In genomic region chr11:77833302-77833701, GRCh38 we compare ENCODE assay signal across 18 cellular contexts. TPM values are rescaled to one million over a fixed set of nuclear protein-coding genes. Genes with fewer than 3 reads are reported as not detected.
A peak's percentile ranks its signal among the peaks of the same experiment; 100 is the strongest.
DNase-seq lines count a peak whose midpoint lies in the region; ATAC-seq and TF ChIP-seq lines count a peak whose summit lies in the region.
"Had no signal": no experiment of that assay in that cellular context is flagged by ENCODE, and none has a peak within 500 bp of the region (broad histone marks: within the 10 kb centered on the region; RNA-seq: fewer than 3 reads in every experiment).

No MANE protein-coding gene starts in this region.

- no peaks in the 10 kb centered on the region for H3K27me3 Mint-ChIP-seq in activated CD8-positive, alpha-beta T cell treated with anti-CD3 and anti-CD28 coated beads, Interleukin-2, amount 10 ng/mL, durations not matched to agents 7 days and 5 days (ENCODE audit: low read depth)
- H3K27me3 Mint-ChIP-seq in endodermal cell (ENCODE audit: insufficient read depth): no peaks in the 10 kb centered on the region
- no peaks in the 10 kb centered on the region for H3K27me3 Mint-ChIP-seq in activated T-cell treated with anti-CD3 and anti-CD28 coated beads, Interleukin-2, amount 50 U/mL, for 4 hours (ENCODE audit: low read depth)
- H3K27me3 Mint-ChIP-seq: CD4-positive, alpha-beta memory T cell had no signal

- H2AFZ ChIP-seq in Karpas-422 (ENCODE audit: low read length): no peak overlapping the region
- H2AFZ ChIP-seq: GM23338 had no signal

- H3K9me3 ChIP-seq in Karpas-422 (ENCODE audit: low read length) (no peaks in the 10 kb centered on the region), endodermal cell (ENCODE audit: control insufficient read depth, low read length) (peaks cover 29% of the 10 kb centered on the region)

- peak; percentile 42 for ATAC-seq in activated CD8-positive, alpha-beta T cell treated with anti-CD3 and anti-CD28 coated beads, Interleukin-2, amount 10 ng/mL, durations not matched to agents 7 days and 5 days
- no peak for ATAC-seq in activated T-cell treated with anti-CD3 and anti-CD28 coated beads, Interleukin-2, amount 50 U/mL, for 4 hours
- ATAC-seq in GM19023 (IDR thresholded peaks at IDR 0.05; ENCODE audit: unreplicated experiment): no peak
- ATAC-seq: GM23338, HCT116 had no signal

- no peaks in the 10 kb centered on the region for H3K9me3 Mint-ChIP-seq in activated CD8-positive, alpha-beta T cell treated with anti-CD3 and anti-CD28 coated beads, Interleukin-2, amount 10 ng/mL, durations not matched to agents 7 days and 5 days (ENCODE audit: insufficient read depth)
- H3K9me3 Mint-ChIP-seq in endodermal cell: peaks cover 53% of the 10 kb centered on the region
- H3K9me3 Mint-ChIP-seq in activated T-cell treated with anti-CD3 and anti-CD28 coated beads, Interleukin-2, amount 50 U/mL, for 4 hours: no peaks in the 10 kb centered on the region
- H3K9me3 Mint-ChIP-seq: CD4-positive, alpha-beta memory T cell; HFFc6 had no signal

- no peak overlapping the region for H3K9ac ChIP-seq in Karpas-422 (ENCODE audit: low read length)
- no peak overlapping the region for H3K9ac ChIP-seq in endodermal cell (ENCODE audit: extremely low read depth, low read length, poor library complexity, severe bottlenecking)

- H3K36me3 ChIP-seq in Karpas-422 (ENCODE audit: insufficient read depth, low read length): no peaks in the 10 kb centered on the region
- no peaks in the 10 kb centered on the region for H3K36me3 ChIP-seq in endodermal cell (ENCODE audit: control insufficient read depth, insufficient read depth, low read length)

- H3K27ac ChIP-seq in Karpas-422 (ENCODE audit: low read length): no peak overlapping the region
- H3K27ac ChIP-seq in endodermal cell (ENCODE audit: low read depth, low read length): no peak overlapping the region
- H3K27ac ChIP-seq: C4-2B, HL-60 had no signal

- H3K27me3 ChIP-seq in Karpas-422 (ENCODE audit: low read length) (no peaks in the 10 kb centered on the region), endodermal cell (ENCODE audit: control insufficient read depth, insufficient read depth, low read length, poor library complexity, severe bottlenecking) (no peaks in the 10 kb centered on the region)

- H3K4me3 Mint-ChIP-seq in activated CD8-positive, alpha-beta T cell treated with anti-CD3 and anti-CD28 coated beads, Interleukin-2, amount 10 ng/mL, durations not matched to agents 7 days and 5 days: no peak overlapping the region
- no peak overlapping the region for H3K4me3 Mint-ChIP-seq in endodermal cell
- no peak overlapping the region for H3K4me3 Mint-ChIP-seq in activated T-cell treated with anti-CD3 and anti-CD28 coated beads, Interleukin-2, amount 50 U/mL, for 4 hours
- H3K4me3 Mint-ChIP-seq: GM23338, HFFc6 had no signal

- H3K4me3 ChIP-seq in Karpas-422 (ENCODE audit: low read length): no peak overlapping the region
- H3K4me3 ChIP-seq in endodermal cell (ENCODE audit: low read length): peak overlapping the region; percentile 67
- H3K4me3 ChIP-seq: GM23338 had no signal

- no peak for TF ChIP-seq CTCF in endodermal cell (conservative IDR thresholded peaks at IDR 0.05)

- no peaks in the 10 kb centered on the region for H4K20me1 ChIP-seq in Karpas-422 (ENCODE audit: insufficient read depth, low read depth, low read length)

- no peak overlapping the region for H3K27ac Mint-ChIP-seq in activated CD8-positive, alpha-beta T cell treated with anti-CD3 and anti-CD28 coated beads, Interleukin-2, amount 10 ng/mL, durations not matched to agents 7 days and 5 days
- H3K27ac Mint-ChIP-seq in endodermal cell: no peak overlapping the region
- H3K27ac Mint-ChIP-seq: GM23338, HFFc6 had no signal

- no peak overlapping the region for H3K4me2 ChIP-seq in Karpas-422 (ENCODE audit: low read depth, low read length, poor library complexity, severe bottlenecking)
- H3K4me2 ChIP-seq: GM23338 had no signal

- H3K4me1 Mint-ChIP-seq in activated CD8-positive, alpha-beta T cell treated with anti-CD3 and anti-CD28 coated beads, Interleukin-2, amount 10 ng/mL, durations not matched to agents 7 days and 5 days (ENCODE audit: low read depth): peaks cover 8% of the 10 kb centered on the region
- peaks cover 2% of the 10 kb centered on the region for H3K4me1 Mint-ChIP-seq in endodermal cell
- peaks cover 3% of the 10 kb centered on the region for H3K4me1 Mint-ChIP-seq in activated T-cell treated with anti-CD3 and anti-CD28 coated beads, Interleukin-2, amount 50 U/mL, for 4 hours (ENCODE audit: low read depth)
- H3K4me1 Mint-ChIP-seq: GM23338 had no signal

- DNase-seq in Karpas-422 (peak; percentile 38), endodermal cell (no peak), NCI-H1092 (lab: John Stamatoyannopoulos, UW) (no peak)
- no peak for DNase-seq in activated CD8-positive, alpha-beta T cell treated with anti-CD3 and anti-CD28 coated beads, Interleukin-2, amount 10 ng/mL, durations not matched to agents 7 days and 5 days
- DNase-seq in activated T-cell treated with anti-CD3 and anti-CD28 coated beads, Interleukin-2, amount 50 U/mL, for 4 hours: no peak
- DNase-seq: ACHN; AML-193; Calu3; CD4-positive, alpha-beta memory T cell; DMS79 treated with DMSO at 0.1 percent for 48 hours; GF-D8; H7 had no signal

- POLR2A ChIA-PET in activated CD8-positive, alpha-beta T cell treated with anti-CD3 and anti-CD28 coated beads, Interleukin-2, amount 10 ng/mL, durations not matched to agents 7 days and 5 days (lab: Charles Lee): no interaction called here

- peaks cover 2% of the 10 kb centered on the region for H3K36me3 Mint-ChIP-seq in activated CD8-positive, alpha-beta T cell treated with anti-CD3 and anti-CD28 coated beads, Interleukin-2, amount 10 ng/mL, durations not matched to agents 7 days and 5 days (ENCODE audit: low read depth)
- H3K36me3 Mint-ChIP-seq in endodermal cell (ENCODE audit: low read depth): peaks cover 13% of the 10 kb centered on the region
- H3K36me3 Mint-ChIP-seq in activated T-cell treated with anti-CD3 and anti-CD28 coated beads, Interleukin-2, amount 50 U/mL, for 4 hours (ENCODE audit: insufficient read depth): no peaks in the 10 kb centered on the region

- 91 to 92% methylated on average over 4 of the region's 4 CpGs for WGBS in endodermal cell (ENCODE audit: insufficient coverage in 1 of 2, insufficient read length in 1 of 2), 2 experiments

- H3K79me2 ChIP-seq in Karpas-422 (ENCODE audit: low read length): no peaks in the 10 kb centered on the region

- H3K9me2 ChIP-seq in Karpas-422 (replicated peaks; ENCODE audit: insufficient read depth, low read length): no peaks in the 10 kb centered on the region

- CTCF ChIA-PET in activated CD8-positive, alpha-beta T cell treated with anti-CD3 and anti-CD28 coated beads, Interleukin-2, amount 10 ng/mL, durations not matched to agents 7 days and 5 days (lab: Charles Lee): no interaction called here

- H3K4me1 ChIP-seq in Karpas-422 (ENCODE audit: low read length) (no peaks in the 10 kb centered on the region), endodermal cell (ENCODE audit: control insufficient read depth, insufficient read depth, low read length) (no peaks in the 10 kb centered on the region)

RNA-seq across cellular contexts. Expression of gene AAMDC, which starts 12.4 kb away (rescaled TPM):
- 2.8 and 6.6 TPM in 2 replicates for total RNA-seq in Karpas-422 (2014; rRNA removed; shearing (Covaris generic); ENCODE audit: low replicate concordance)
- total RNA-seq in activated CD8-positive, alpha-beta T cell treated with anti-CD3 and anti-CD28 coated beads, Interleukin-2, amount 10 ng/mL, durations not matched to agents 7 days and 5 days: 10 to 100 TPM; 12.7 to 13.0 TPM
- 10 to 100 TPM; 19.0 to 27.0 TPM for total RNA-seq in endodermal cell
- 24.3 TPM for polyA plus RNA-seq in endodermal cell (2013, experiment 1 of 2)
- 22.1 TPM for polyA plus RNA-seq in endodermal cell (2013, experiment 2 of 2)
- total RNA-seq in activated T-cell treated with anti-CD3 and anti-CD28 coated beads, Interleukin-2, amount 50 U/mL, for 4 hours: 1 to 10 TPM; 1.8 to 2.4 (median 2.2) TPM

RNA-seq across cellular contexts. Expression of gene RSF1, which starts 12.8 kb away (rescaled TPM):
- total RNA-seq in Karpas-422 (2014; rRNA removed; shearing (Covaris generic); ENCODE audit: low replicate concordance): 41.1 and 45.1 TPM in 2 replicates
- 10 to 100 TPM; 41.1 to 49.1 TPM for total RNA-seq in activated CD8-positive, alpha-beta T cell treated with anti-CD3 and anti-CD28 coated beads, Interleukin-2, amount 10 ng/mL, durations not matched to agents 7 days and 5 days
- 10 to 100 TPM; 69.3 to 71.0 TPM for total RNA-seq in endodermal cell
- 63.2 TPM for polyA plus RNA-seq in endodermal cell (2013, experiment 1 of 2)
- 57.3 TPM for polyA plus RNA-seq in endodermal cell (2013, experiment 2 of 2)
- 10 to 100 TPM; 37.2 to 46.4 (median 43.3) TPM for total RNA-seq in activated T-cell treated with anti-CD3 and anti-CD28 coated beads, Interleukin-2, amount 50 U/mL, for 4 hours
